In the genomic region with DNA sequence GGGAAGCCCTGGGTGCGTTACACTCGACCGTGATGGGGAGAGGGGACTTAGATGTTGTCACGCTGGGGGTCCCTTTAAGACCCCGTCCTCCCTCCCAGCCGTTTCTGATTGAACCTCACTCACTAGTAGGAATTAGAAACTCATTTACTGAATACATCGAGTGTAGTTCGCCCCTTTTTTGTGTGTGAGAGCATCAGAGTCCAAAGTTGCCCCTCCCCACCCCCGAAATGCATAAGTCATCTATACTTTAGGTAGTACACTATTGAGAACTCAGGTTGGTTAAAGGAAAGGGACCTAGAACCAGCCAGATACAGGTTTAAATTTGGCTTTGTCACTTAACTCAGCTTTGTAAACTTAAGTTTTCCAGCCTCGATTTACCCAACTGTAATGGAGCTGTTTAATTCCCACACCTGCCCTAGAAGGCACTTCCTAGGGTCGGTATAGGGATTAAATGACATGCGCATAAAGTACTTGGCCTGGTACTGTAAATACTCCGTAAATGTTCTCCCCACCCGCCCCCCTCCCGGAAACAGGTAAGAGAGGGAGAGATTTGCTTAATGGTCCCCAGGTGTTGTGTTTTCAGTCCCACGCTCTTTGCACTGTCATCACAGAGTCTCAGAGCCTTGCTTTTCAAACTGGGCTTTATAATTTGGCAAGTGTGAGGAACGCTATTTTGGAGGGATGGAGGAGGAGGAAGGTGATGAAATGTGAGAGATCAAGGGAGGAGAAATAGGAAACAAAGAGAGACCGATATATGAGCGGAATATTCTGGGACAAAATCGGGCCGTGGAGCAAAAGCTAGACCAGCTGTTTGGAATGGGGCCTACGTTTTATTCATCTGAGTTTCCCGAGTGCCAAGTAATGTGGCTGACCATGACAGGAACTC, we compare ENCODE assay signal across 8 cellular contexts. TPM values are rescaled to one million over a fixed set of nuclear protein-coding genes. Genes with fewer than 3 reads are reported as not detected.
DNase-seq lines count a peak whose midpoint lies in the region; ATAC-seq lines count a peak whose summit lies in the region.

No MANE protein-coding gene starts in this region.

- DNase-seq in DMS79 treated with DMSO at 0.1 percent for 48 hours (lab: John Stamatoyannopoulos, UW), result peak; percentile 29
- DNase-seq in DMS79 (lab: John Stamatoyannopoulos, UW), result no peak
- no peak for DNase-seq in NT2/D1 (ENCODE audit: low read depth, low spot score)
- no peak for DNase-seq in naive B cell
- no peak for DNase-seq in superior temporal gyrus (ENCODE audit: extremely low spot score)
- no peak for DNase-seq in inferior parietal cortex (ENCODE audit: extremely low spot score)

- H3K27me3 Mint-ChIP-seq in naive B cell, result no peaks in the 10 kb centered on the region

- peak overlapping the region; percentile 91 to 99 (median 98) for H3K27ac Mint-ChIP-seq in naive B cell

- H3K27me3 ChIP-seq in NT2/D1 (ENCODE audit: insufficient read depth, insufficient read length), result peaks cover 5% of the 10 kb centered on the region

- H3K36me3 Mint-ChIP-seq in naive B cell, result peaks cover 0 to 8% of the 10 kb centered on the region in 2 donors

- peak overlapping the region; percentile 41 for H3K27ac ChIP-seq in cingulate gyrus (ENCODE audit: low read depth, low read length)

- H3K4me1 Mint-ChIP-seq in naive B cell, result peaks cover 20 to 47% (median 24%) of the 10 kb centered on the region in 3 donors

- peak overlapping the region; percentile 95 to 99 (median 98) for H3K4me3 Mint-ChIP-seq in naive B cell

- peak overlapping the region; percentile 99 for H3K9ac ChIP-seq in NT2/D1 (ENCODE audit: insufficient read length, low read depth)

- H3K9me3 Mint-ChIP-seq in naive B cell, result no peaks in the 10 kb centered on the region

- no peaks in the 10 kb centered on the region for H3K9me3 ChIP-seq in NT2/D1 (ENCODE audit: insufficient read depth, low read length)

- H3K36me3 ChIP-seq in NT2/D1 (ENCODE audit: insufficient read depth, insufficient read length, low read length), result peaks cover 33% of the 10 kb centered on the region

- H3K4me1 ChIP-seq in NT2/D1 (ENCODE audit: insufficient read depth, insufficient read length), result peaks cover 3% of the 10 kb centered on the region

- no peak for ATAC-seq in naive B cell (ENCODE audit: low read depth in 2 of 2)
- ATAC-seq in HG03095 (IDR thresholded peaks at IDR 0.05; ENCODE audit: unreplicated experiment), result no peak

- peak overlapping the region; percentile 97 for H3K4me3 ChIP-seq in NT2/D1 (ENCODE audit: insufficient read length, low read depth)

RNA-seq across cellular contexts. Expression of a gene that starts 0.9 kb away (rescaled TPM):
- 10 to 100 TPM; 17.2 to 26.0 (median 20.1) TPM for polyA plus RNA-seq in naive B cell (ENCODE audit: low read depth in 6 of 6)

RNA-seq across cellular contexts. Expression of a gene that starts 4.5 kb away (rescaled TPM):
- polyA plus RNA-seq in naive B cell (ENCODE audit: low read depth in 6 of 6), result 10 to 100 TPM; 34.7 to 94.9 (median 86.3) TPM
